In the genomic region with DNA sequence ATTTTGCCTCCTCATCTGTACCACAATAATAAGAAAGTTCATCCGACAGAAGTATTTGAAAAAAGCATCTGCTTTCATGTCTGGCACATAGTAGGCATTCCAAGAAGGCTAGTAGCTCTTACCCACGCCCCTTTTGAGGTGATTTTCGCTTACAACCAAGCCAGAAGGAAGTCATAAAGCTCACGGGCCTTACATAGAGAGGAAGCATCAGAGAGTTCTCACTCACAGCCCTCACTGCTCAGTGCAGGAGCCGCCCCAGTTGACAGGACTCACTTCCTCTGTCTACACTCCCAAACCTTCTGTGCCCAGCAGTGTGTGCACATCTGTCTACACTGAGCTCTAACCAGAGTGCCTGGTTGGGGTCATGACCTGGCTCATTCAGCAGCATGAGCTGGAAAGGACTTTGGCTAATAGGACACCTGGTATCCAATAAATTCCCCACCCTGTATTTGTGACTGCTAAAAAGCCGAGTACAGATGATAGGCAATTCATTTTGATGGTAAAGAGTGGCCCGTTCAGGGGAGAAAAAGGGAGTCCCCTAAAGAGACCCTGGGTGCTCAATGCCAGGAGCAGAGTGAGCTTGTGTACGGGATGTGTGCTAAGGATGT, we compare ENCODE assay signal across 8 cellular contexts. TPM values are rescaled to one million over a fixed set of nuclear protein-coding genes. Genes with fewer than 3 reads are reported as not detected.
DNase-seq lines count a peak whose midpoint lies in the region; ATAC-seq and TF ChIP-seq lines count a peak whose summit lies in the region.

No MANE protein-coding gene starts in this region.

- DNase-seq in stimulated activated CD4-positive, alpha-beta T cell treated with anti-CD3 and anti-CD28 coated beads, Interleukin-2, amount 100 ng/mL, for 4 hours (ENCODE audit: low read depth): peak; percentile 11
- DNase-seq in stimulated activated CD4-positive, alpha-beta T cell treated with anti-CD3 and anti-CD28 coated beads, Interleukin-4, amount 100 ng/mL, for 24 hours: no peak
- DNase-seq in activated CD4-positive, alpha-beta T cell treated with anti-CD3 and anti-CD28 coated beads, Interleukin-2, amount 50 U/mL, for 1 hour: peak; percentile 18
- DNase-seq in HAP-1 (ENCODE audit: low spot score in 2 of 2) (no peak), dorsolateral prefrontal cortex (no peak), COLO668 (lab: John Stamatoyannopoulos, UW; ENCODE audit: unreplicated experiment) (no peak), cerebellum (ENCODE audit: low spot score) (no peak)

- in situ Hi-C loops in HAP-1 (cut with MboI; ENCODE audit: low sequenced_read_pairs): no loop called here

- no peaks in the 10 kb centered on the region for H3K9me3 ChIP-seq in HAP-1

- no peaks in the 10 kb centered on the region for H3K36me3 ChIP-seq in HAP-1 (replicated peaks)

- intact Hi-C loops in dorsolateral prefrontal cortex (cut with DNase I): no loop called here

- ATAC-seq in HG03159 (IDR thresholded peaks at IDR 0.05; ENCODE audit: unreplicated experiment): peak; percentile 37

- H3K27me3 ChIP-seq in HAP-1 (ENCODE audit: low read depth) (no peaks in the 10 kb centered on the region), dorsolateral prefrontal cortex (peaks cover 0 to 3% (median 0%) of the 10 kb centered on the region in 45 donors)

- no peak for TF ChIP-seq CTCF in dorsolateral prefrontal cortex (IDR thresholded peaks at IDR 0.05 in 54 of 56, conservative IDR thresholded peaks at IDR 0.05 in 2 of 56; ENCODE audit: low read depth in 1 of 56, partially characterized antibody in 56 of 56)

- H3K4me1 ChIP-seq in HAP-1: no peaks in the 10 kb centered on the region; the same call in 1 of the 2 replicates

- H3K4me3 ChIP-seq in HAP-1 (no peak overlapping the region), dorsolateral prefrontal cortex (no peak overlapping the region)

- H3K27ac ChIP-seq in dorsolateral prefrontal cortex: no peak overlapping the region

RNA-seq across cellular contexts. Expression of a gene that starts 36.8 kb away (rescaled TPM):
- total RNA-seq in dorsolateral prefrontal cortex (10 to 100 TPM in 43 of 120 experiments, 1 to 10 TPM in 77; 2.7 to 28.4 (median 9.0) TPM), cerebellum (4.4 TPM)

Comparison
In these comparisons a context has a peak if more than half of its experiments do, and no peak if none do; other contexts are left out.
1. DNase-seq: peak in stimulated activated CD4-positive, alpha-beta T cell treated with anti-CD3 and anti-CD28 coated beads, Interleukin-2, amount 100 ng/mL, for 4 hours (single experiment) and activated CD4-positive, alpha-beta T cell treated with anti-CD3 and anti-CD28 coated beads, Interleukin-2, amount 50 U/mL, for 1 hour (single experiment); none in stimulated activated CD4-positive, alpha-beta T cell treated with anti-CD3 and anti-CD28 coated beads, Interleukin-4, amount 100 ng/mL, for 24 hours (single experiment), HAP-1 (0 of 2), dorsolateral prefrontal cortex (0 of 10), COLO668 (single experiment) and cerebellum (single experiment).